8 cellular contexts compared by ENCODE assay signal in genomic region chr17:79023886-79024771, GRCh38. TPM values are rescaled to one million over a fixed set of nuclear protein-coding genes. Genes with fewer than 3 reads are reported as not detected.
A peak's percentile ranks its signal among the peaks of the same experiment; 100 is the strongest.
DNase-seq lines count a peak whose midpoint lies in the region; TF ChIP-seq lines count a peak whose summit lies in the region.

A gene with protein sequence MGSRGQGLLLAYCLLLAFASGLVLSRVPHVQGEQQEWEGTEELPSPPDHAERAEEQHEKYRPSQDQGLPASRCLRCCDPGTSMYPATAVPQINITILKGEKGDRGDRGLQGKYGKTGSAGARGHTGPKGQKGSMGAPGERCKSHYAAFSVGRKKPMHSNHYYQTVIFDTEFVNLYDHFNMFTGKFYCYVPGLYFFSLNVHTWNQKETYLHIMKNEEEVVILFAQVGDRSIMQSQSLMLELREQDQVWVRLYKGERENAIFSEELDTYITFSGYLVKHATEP (plus strand): TSS chr17:79024169. CDS start chr17:79043969, 19,800 bp downstream.

- intact Hi-C loops in CD4-positive, alpha-beta memory T cell (cut with micrococcal nuclease): no loop called here
- intact Hi-C loops in ovary (cut with DNase I): loop anchor here in 1 of 4 donors (10.0 kb wide), 1 partner anchor 371 kb away; no protein-coding TSS in a partner anchor

- H3K4me1 Mint-ChIP-seq in CD4-positive, alpha-beta memory T cell: peaks cover 2 to 21% (median 4%) of the 10 kb centered on the region in 4 donors
- peaks cover 6% of the 10 kb centered on the region for H3K4me1 Mint-ChIP-seq in glutamatergic neuron (ENCODE audit: low read depth, unreplicated experiment)

- H3K4me1 ChIP-seq in CD4-positive, alpha-beta memory T cell (ENCODE audit: insufficient read depth, low read length): peaks cover 13% of the 10 kb centered on the region
- H3K4me1 ChIP-seq in KMS-11 (ENCODE audit: low read depth, poor library complexity, severe bottlenecking): no peaks in the 10 kb centered on the region
- H3K4me1 ChIP-seq in ovary (ENCODE audit: insufficient read depth): peaks cover 34% of the 10 kb centered on the region

- no peaks in the 10 kb centered on the region for H3K9me3 Mint-ChIP-seq in CD4-positive, alpha-beta memory T cell
- H3K9me3 Mint-ChIP-seq in glutamatergic neuron (ENCODE audit: unreplicated experiment): peaks cover 4% of the 10 kb centered on the region

- H3K36me3 ChIP-seq in CD4-positive, alpha-beta memory T cell (ENCODE audit: insufficient read depth, low read length): no peaks in the 10 kb centered on the region
- H3K36me3 ChIP-seq in KMS-11 (ENCODE audit: insufficient read depth) (no peaks in the 10 kb centered on the region), ovary (no peaks in the 10 kb centered on the region)

- H3K27me3 ChIP-seq in CD4-positive, alpha-beta memory T cell (ENCODE audit: insufficient read depth, low read length): peaks cover 16% of the 10 kb centered on the region
- peaks cover 99% of the 10 kb centered on the region for H3K27me3 ChIP-seq in KMS-11 (ENCODE audit: insufficient read depth, low read depth)
- H3K27me3 ChIP-seq in ovary: no peaks in the 10 kb centered on the region

- TF ChIP-seq CTCF in KMS-11 (conservative IDR thresholded peaks at IDR 0.05; ENCODE audit: low read depth, low read length) (no peak; the same call in 1 of the 2 replicates), glutamatergic neuron (IDR thresholded peaks at IDR 0.05; ENCODE audit: partially characterized antibody, unreplicated experiment) (peak; percentile 72), ovary (IDR thresholded peaks at IDR 0.05) (peak in 2 of 3 donors; percentile 49 to 56)

- no peak within 1 kb of the TSS for H3K27ac ChIP-seq in CD4-positive, alpha-beta memory T cell (ENCODE audit: low read depth, low read length)
- no peak within 1 kb of the TSS for H3K27ac ChIP-seq in KMS-11
- H3K27ac ChIP-seq in ovary: peak within 1 kb of the TSS; percentile 63 to 87

- CTCF ChIA-PET in CD4-positive, alpha-beta memory T cell (lab: Charles Lee; ENCODE audit: partially characterized antibody): no interaction called here

- H3K9me3 ChIP-seq in CD4-positive, alpha-beta memory T cell (ENCODE audit: control insufficient read depth in 1 of 2, low read length in 2 of 2): no peaks in the 10 kb centered on the region
- no peaks in the 10 kb centered on the region for H3K9me3 ChIP-seq in ovary

- H3K4me3 Mint-ChIP-seq in CD4-positive, alpha-beta memory T cell: peak within 1 kb of the TSS; percentile 85 to 92 (median 88)
- H3K4me3 Mint-ChIP-seq in glutamatergic neuron (ENCODE audit: unreplicated experiment): peak within 1 kb of the TSS; percentile 88

- H3K27ac Mint-ChIP-seq in CD4-positive, alpha-beta memory T cell: peak within 1 kb of the TSS in 4 of 7 donors; percentile 21 to 87 (median 51)
- H3K27ac Mint-ChIP-seq in glutamatergic neuron (ENCODE audit: unreplicated experiment): no peak within 1 kb of the TSS

- 1 to 3% (median 2%) methylated on average over 71 to 77 of the region's 77 CpGs for WGBS in ovary, 3 donors

- peak in 4 of 5 donors; percentile 21 to 30 (median 28) for DNase-seq in CD4-positive, alpha-beta memory T cell
- DNase-seq in activated effector memory CD4-positive, alpha-beta T cell treated with anti-CD3 and anti-CD28 coated beads, Interleukin-2, amount 50 U/mL, for 16 hours: peak; percentile 78
- peak; percentile 61 for DNase-seq in glutamatergic neuron
- peak; percentile 68 to 80 (median 72) for DNase-seq in ovary
- no peak for DNase-seq in NCI-H2196 treated with DMSO at 0.1 percent for 48 hours (lab: John Stamatoyannopoulos, UW; ENCODE audit: unreplicated experiment)
- no peak for DNase-seq in HK-2 (ENCODE audit: unreplicated experiment)
- DNase-seq in amniotic stem cell (lab: John Stamatoyannopoulos, UW): no peak

- H3K4me2 ChIP-seq in KMS-11: peak within 1 kb of the TSS; percentile 87

- peak; percentile 28 for TF ChIP-seq POLR2A in ovary (IDR thresholded peaks at IDR 0.05)

- TF ChIP-seq EP300 in ovary (IDR thresholded peaks at IDR 0.05): no peak

- no peaks in the 10 kb centered on the region for H4K20me1 ChIP-seq in KMS-11 (ENCODE audit: insufficient read depth)

- H3K4me3 ChIP-seq in CD4-positive, alpha-beta memory T cell (ENCODE audit: low read length in 2 of 2): peak within 1 kb of the TSS in 1 of 2 donors; percentile 45
- H3K4me3 ChIP-seq in KMS-11 (IDR thresholded peaks at IDR 0.05; ENCODE audit: insufficient read depth, low read depth, low read length) (no peak within 1 kb of the TSS), ovary (peak within 1 kb of the TSS; percentile 67)

- H2AFZ ChIP-seq in KMS-11 (ENCODE audit: low read depth): peak within 1 kb of the TSS; percentile 55

- no peak within 1 kb of the TSS for H3K9ac ChIP-seq in KMS-11

- H3K36me3 Mint-ChIP-seq in CD4-positive, alpha-beta memory T cell: no peaks in the 10 kb centered on the region
- H3K36me3 Mint-ChIP-seq in glutamatergic neuron (ENCODE audit: unreplicated experiment): no peaks in the 10 kb centered on the region

- peaks cover 12 to 25% of the 10 kb centered on the region in 2 donors for H3K27me3 Mint-ChIP-seq in CD4-positive, alpha-beta memory T cell
- H3K27me3 Mint-ChIP-seq in glutamatergic neuron (ENCODE audit: unreplicated experiment): peaks cover 27% of the 10 kb centered on the region

- POLR2A ChIA-PET in CD4-positive, alpha-beta memory T cell (lab: Charles Lee; ENCODE audit: partially characterized antibody): no interaction called here

- H3K79me2 ChIP-seq in KMS-11 (ENCODE audit: insufficient read depth, low read depth): no peaks in the 10 kb centered on the region

RNA-seq across cellular contexts. Expression of the gene that starts here (rescaled TPM):
- not detected for total RNA-seq in CD4-positive, alpha-beta memory T cell
- not detected for polyA plus RNA-seq in CD4-positive, alpha-beta memory T cell
- total RNA-seq in glutamatergic neuron (ENCODE audit: unreplicated experiment) (0.15 TPM), ovary (10 to 100 TPM; 41.1 to 85.9 (median 53.5) TPM)
- polyA plus RNA-seq in ovary: 10 to 100 TPM; 17.9 to 69.4 TPM

Comparison
In these comparisons a context has a peak if more than half of its experiments do, and no peak if none do; other contexts are left out.
1. RNA of the gene that starts here (total RNA-seq): 41.1 to 85.9 TPM in ovary; 0.15 TPM in glutamatergic neuron (single experiment) and not detected in CD4-positive, alpha-beta memory T cell; every median in the first group is over 10 times any median in the second.
2. RNA of the gene that starts here (polyA plus RNA-seq): 17.9 to 69.4 TPM in ovary; not detected in CD4-positive, alpha-beta memory T cell; every median in the first group is over 10 times any median in the second.
3. Peak in DNase-seq in CD4-positive, alpha-beta memory T cell; RNA of the gene not detected or under 1 TPM.
4. Peak in DNase-seq in glutamatergic neuron; RNA of the gene not detected or under 1 TPM.
5. DNase-seq: peak in activated effector memory CD4-positive, alpha-beta T cell treated with anti-CD3 and anti-CD28 coated beads, Interleukin-2, amount 50 U/mL, for 16 hours (single experiment) and ovary (5 of 5); none in NCI-H2196 treated with DMSO at 0.1 percent for 48 hours (single experiment), HK-2 (single experiment) and amniotic stem cell (single experiment).
6. H3K27ac ChIP-seq: peak in ovary (2 of 2); none in CD4-positive, alpha-beta memory T cell (single experiment) and KMS-11 (single experiment).